32 cellular contexts compared by ENCODE assay signal in the genomic region with DNA sequence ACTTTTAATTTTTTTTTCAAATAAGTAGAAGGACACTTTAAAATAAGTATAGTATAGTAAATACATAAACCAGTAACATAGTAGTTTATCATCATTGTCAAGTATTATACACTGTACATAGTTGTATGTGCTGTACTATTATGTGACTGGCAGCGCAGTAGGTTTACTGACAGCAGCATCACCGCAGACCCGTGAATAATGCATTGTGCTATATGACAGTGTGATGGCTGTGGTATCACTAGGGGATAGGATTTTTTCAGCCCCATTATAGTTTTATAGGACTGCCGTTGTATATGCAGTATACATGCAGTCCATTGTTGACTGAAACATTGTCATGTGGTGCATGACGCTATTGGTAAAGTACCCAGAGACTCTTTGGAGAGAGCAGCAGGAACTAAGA.
DNase-seq lines count a peak whose midpoint lies in the region; ATAC-seq, FAIRE-seq and TF ChIP-seq lines count a peak whose summit lies in the region.
"Had no signal": no experiment of that assay in that cellular context is flagged by ENCODE, and none has a peak within 500 bp of the region (broad histone marks: within the 10 kb centered on the region; RNA-seq: fewer than 3 reads in every experiment).

No MANE protein-coding gene starts in this region.

- POLR2A ChIA-PET in HepG2 (lab: Yijun Ruan, JAX), result no interaction called here

- H3K9ac ChIP-seq in HepG2 (ENCODE audit: insufficient read depth, low read depth, low read length) (no peak overlapping the region), mesendoderm (ENCODE audit: low read length) (no peak overlapping the region), neural cell (ENCODE audit: low read length) (no peak overlapping the region)
- H3K9ac ChIP-seq: BLaER1; BLaER1 treated with 17β-estradiol and CSF1 and Interleukin-3, amounts not matched to agents 10 nM and 100 nM had no signal

- H3K36me3 ChIP-seq in HepG2 (replicated peaks in 1 of 2; ENCODE audit: control insufficient read depth in 1 of 2, insufficient read depth in 2 of 2, low read length in 2 of 2), result no peaks in the 10 kb centered on the region
- no peaks in the 10 kb centered on the region for H3K36me3 ChIP-seq in right lobe of liver
- H3K36me3 ChIP-seq in mesendoderm (ENCODE audit: control insufficient read depth, insufficient read depth, low read length), result no peaks in the 10 kb centered on the region
- no peaks in the 10 kb centered on the region for H3K36me3 ChIP-seq in neural cell (ENCODE audit: insufficient read depth, low read length)
- H3K36me3 ChIP-seq in upper lobe of left lung, result no peaks in the 10 kb centered on the region
- H3K36me3 ChIP-seq: BE2C; BLaER1; BLaER1 treated with 17β-estradiol and CSF1 and Interleukin-3, amounts not matched to agents 10 nM and 100 nM had no signal

- TF ChIP-seq EP300 in HepG2 (IDR thresholded peaks at IDR 0.05; ENCODE audit: low read depth in 2 of 2, low read length in 2 of 2) (no peak), HepG2 (CRISPR knock-in tag; IDR thresholded peaks at IDR 0.05; ENCODE audit: borderline replicate concordance) (no peak), neural cell (conservative IDR thresholded peaks at IDR 0.05; ENCODE audit: poor library complexity, severe bottlenecking) (peak; percentile 90), upper lobe of left lung (IDR thresholded peaks at IDR 0.05) (no peak)

- no peak overlapping the region for H2BK15ac ChIP-seq in mesendoderm (replicated peaks; ENCODE audit: low read depth)

- intact Hi-C loops in HepG2 (cut with micrococcal nuclease; ENCODE audit: unreplicated experiment) (no loop called here), right lobe of liver (cut with DNase I) (no loop called here)

- H3K79me2 ChIP-seq in HepG2 (ENCODE audit: insufficient read depth, low read length) (no peaks in the 10 kb centered on the region), mesendoderm (ENCODE audit: control insufficient read depth, insufficient read depth, low read length) (no peaks in the 10 kb centered on the region), neural cell (replicated peaks; ENCODE audit: insufficient read depth, low read length) (no peaks in the 10 kb centered on the region)

- H3K27ac ChIP-seq in HepG2 (ENCODE audit: extremely low read length, insufficient read depth, low read length) (no peak overlapping the region), right lobe of liver (no peak overlapping the region), mesendoderm (ENCODE audit: low read depth, low read length) (no peak overlapping the region), neural cell (ENCODE audit: low read length) (peak overlapping the region; percentile 78), upper lobe of left lung (no peak overlapping the region)
- H3K27ac ChIP-seq: 22Rv1; A549; BLaER1; BLaER1 treated with 17β-estradiol and CSF1 and Interleukin-3, amounts not matched to agents 10 nM and 100 nM; C4-2B had no signal

- H4K8ac ChIP-seq in mesendoderm (ENCODE audit: low read depth, low read length), result no peak overlapping the region

- BruUV-seq in HepG2 (replicated peaks; lab: Mats Ljungman, UMichigan), result no TSS peak

- H3K18ac ChIP-seq in mesendoderm (ENCODE audit: low read length), result no peak overlapping the region

- H2AFZ ChIP-seq in HepG2 (ENCODE audit: low read length) (no peak overlapping the region), neural cell (ENCODE audit: low read depth, low read length) (no peak overlapping the region)

- H3K4me1 ChIP-seq in HepG2 (ENCODE audit: insufficient read depth, low read length) (0 out of 2 replicates have a peak, but pooled peaks cover 5% of the 10 kb centered on the region), right lobe of liver (no peaks in the 10 kb centered on the region), mesendoderm (ENCODE audit: control insufficient read depth, low read depth, low read length) (no peaks in the 10 kb centered on the region), upper lobe of left lung (no peaks in the 10 kb centered on the region)
- H3K4me1 ChIP-seq: A549, BE2C had no signal

- H2BK5ac ChIP-seq in mesendoderm (ENCODE audit: low read length), result no peak overlapping the region

- H4K5ac ChIP-seq in mesendoderm (ENCODE audit: low read length), result no peak overlapping the region

- H3K23ac ChIP-seq in mesendoderm (ENCODE audit: low read length), result no peak overlapping the region

- TF ChIP-seq CTCF in HepG2 (CRISPR knock-in tag; IDR thresholded peaks at IDR 0.05), result no peak
- TF ChIP-seq CTCF in right lobe of liver (IDR thresholded peaks at IDR 0.05), result no peak
- no peak for TF ChIP-seq CTCF in neural cell (IDR thresholded peaks at IDR 0.05; ENCODE audit: poor library complexity, severe bottlenecking)
- no peak for TF ChIP-seq CTCF in upper lobe of left lung (IDR thresholded peaks at IDR 0.05)

- 49% methylated on average over 5 of the region's 5 CpGs for WGBS in HepG2 (ENCODE audit: low lambda C conversion rate)
- 92% methylated on average over 5 of the region's 5 CpGs for WGBS in right lobe of liver (ENCODE audit: insufficient coverage, low coverage, low lambda C conversion rate, missing lambda C conversion rate)
- no CpG with 5 or more reads among the region's 5 CpGs for WGBS in mesendoderm (ENCODE audit: extremely low coverage, insufficient coverage, low lambda C conversion rate)
- WGBS in upper lobe of left lung, 2 donors, result 81 to 86% methylated on average over 5 of the region's 5 CpGs

- in situ Hi-C loops in HepG2 (cut with HindIII; ENCODE audit: extremely low pct_ligation_motif_present, low pct_unique_long_range_greater_than_20kb), result no loop called here

- H3K4ac ChIP-seq in mesendoderm (ENCODE audit: low read depth, low read length), result peak overlapping the region; percentile 36

- H3K4me2 ChIP-seq in HepG2 (ENCODE audit: low read depth, low read length) (no peak overlapping the region), mesendoderm (ENCODE audit: low read length) (no peak overlapping the region), neural cell (ENCODE audit: low read length) (no peak overlapping the region)
- H3K4me2 ChIP-seq: A549; BLaER1; BLaER1 treated with 17β-estradiol and CSF1 and Interleukin-3, amounts not matched to agents 10 nM and 100 nM had no signal

- H3K9me3 ChIP-seq in HepG2 (ENCODE audit: low read length) (no peaks in the 10 kb centered on the region), right lobe of liver (no peaks in the 10 kb centered on the region), neural cell (ENCODE audit: low read length) (no peaks in the 10 kb centered on the region), upper lobe of left lung (no peaks in the 10 kb centered on the region)
- H3K9me3 ChIP-seq: A549, BE2C had no signal

- H2BK120ac ChIP-seq in mesendoderm (ENCODE audit: low read depth, low read length), result no peak overlapping the region

- FAIRE-seq in HepG2 (lab: Jason Lieb, UNC), result no peak
- FAIRE-seq: A549, D721Med had no signal

- no peaks in the 10 kb centered on the region for H3F3A ChIP-seq in neural cell (ENCODE audit: insufficient read depth, low read length, poor library complexity, severe bottlenecking)

- H4K20me1 ChIP-seq in HepG2 (ENCODE audit: insufficient read depth, low read length) (no peaks in the 10 kb centered on the region), neural cell (ENCODE audit: insufficient read depth) (no peaks in the 10 kb centered on the region)
- H4K20me1 ChIP-seq: BLaER1; BLaER1 treated with 17β-estradiol and CSF1 and Interleukin-3, amounts not matched to agents 10 nM and 100 nM had no signal

- H3K27me3 ChIP-seq in HepG2 (ENCODE audit: control insufficient read depth in 1 of 2, insufficient read depth in 2 of 2, low read length in 2 of 2) (no peaks in the 10 kb centered on the region), right lobe of liver (no peaks in the 10 kb centered on the region), mesendoderm (ENCODE audit: insufficient read depth, low read length, poor library complexity) (no peaks in the 10 kb centered on the region), neural cell (ENCODE audit: insufficient read depth, low read depth, low read length) (no peaks in the 10 kb centered on the region), upper lobe of left lung (no peaks in the 10 kb centered on the region)
- H3K27me3 ChIP-seq: BE2C; BLaER1; BLaER1 treated with 17β-estradiol and CSF1 and Interleukin-3, amounts not matched to agents 10 nM and 100 nM had no signal

- CTCF ChIA-PET in HepG2 (lab: Yijun Ruan, JAX; ENCODE audit: low intra/inter-chr PET ratio, low total read pairs), result no interaction called here

- DNase-seq in HepG2 (ENCODE audit: low spot score) (peak; percentile 3), right lobe of liver (no peak), mesendoderm (no peak), upper lobe of left lung (no peak)
- DNase-seq: 8988T; ACHN; AML-193; BE2C; C1 segment of cervical spinal cord; Caco-2; Calu3; CD4-positive, alpha-beta memory T cell; CD4-positive, alpha-beta T cell; CD4-positive, CD25-positive, alpha-beta regulatory T cell; CD8-positive, alpha-beta memory T cell; CD8-positive, alpha-beta T cell; COR-L47; DMS 273 treated with DMSO at 0.1 percent for 48 hours; DMS153; DMS53; DMS79; DMS79 treated with DMSO at 0.1 percent for 48 hours; DND-41; EL had no signal

- ATAC-seq in HepG2 (no peak), right lobe of liver (no peak), upper lobe of left lung (ENCODE audit: low FRiP score in 2 of 2) (no peak), HG03432 (IDR thresholded peaks at IDR 0.05; ENCODE audit: unreplicated experiment) (no peak)
- ATAC-seq: A549; CD8-positive, alpha-beta T cell had no signal

- TF ChIP-seq RAD21 in HepG2 (CRISPR knock-in tag; IDR thresholded peaks at IDR 0.05) (no peak), neural cell (conservative IDR thresholded peaks at IDR 0.05) (peak; percentile 11)

- H3K4me3 ChIP-seq in HepG2 (replicated peaks in 1 of 3; ENCODE audit: insufficient read depth in 1 of 3, low read depth in 2 of 3, low read length in 3 of 3), result no peak overlapping the region
- no peak overlapping the region for H3K4me3 ChIP-seq in right lobe of liver
- H3K4me3 ChIP-seq in mesendoderm (ENCODE audit: low read length), result no peak overlapping the region
- no peak overlapping the region for H3K4me3 ChIP-seq in neural cell (ENCODE audit: low read length)
- no peak overlapping the region for H3K4me3 ChIP-seq in upper lobe of left lung
- H3K4me3 ChIP-seq: A549; BLaER1; BLaER1 treated with 17β-estradiol and CSF1 and Interleukin-3, amounts not matched to agents 10 nM and 100 nM had no signal

- H3K9me2 ChIP-seq in neural cell (ENCODE audit: insufficient read depth, low read length), result no peaks in the 10 kb centered on the region

- H3K56ac ChIP-seq in mesendoderm (ENCODE audit: low read length), result no peak overlapping the region

- H3K79me1 ChIP-seq in mesendoderm (ENCODE audit: low read length), result no peaks in the 10 kb centered on the region

- TF ChIP-seq POLR2A in HepG2 (IDR thresholded peaks at IDR 0.05; ENCODE audit: insufficient read depth in 1 of 2, low read depth in 2 of 2, low read length in 2 of 2), result no peak
- TF ChIP-seq POLR2A in right lobe of liver (IDR thresholded peaks at IDR 0.05), result no peak
- no peak for TF ChIP-seq POLR2A in upper lobe of left lung (IDR thresholded peaks at IDR 0.05)

- no peak overlapping the region for H2AK5ac ChIP-seq in mesendoderm (ENCODE audit: low read length)

TF ChIP-seq in HepG2, 621 proteins besides CTCF, POLR2A, EP300 and RAD21 (continues in another document):
- no peak for TF ChIP-seq RXRA (CRISPR knock-in tag; IDR thresholded peaks at IDR 0.05)
